ENCODE assay signal across 14 cellular contexts in the genomic region with DNA sequence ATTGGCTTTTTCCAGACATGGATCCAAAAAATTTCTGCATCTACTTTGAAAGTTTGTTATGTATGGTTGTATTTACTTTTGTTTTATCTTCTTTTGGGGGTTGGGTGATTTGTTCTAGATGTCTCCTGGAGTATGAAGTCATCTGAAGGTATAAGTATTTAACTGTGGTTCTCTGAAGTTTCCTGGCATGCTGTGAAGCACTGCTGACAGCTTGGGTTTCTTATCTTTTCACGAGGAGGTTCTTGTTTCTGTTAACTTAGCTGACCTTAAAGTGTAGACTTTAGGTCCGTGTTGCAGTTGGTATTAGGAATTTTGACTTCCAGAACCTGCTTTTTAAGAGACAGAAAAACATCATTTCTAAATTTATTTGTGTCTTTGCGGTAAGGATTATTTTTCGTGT. TPM values are rescaled to one million over a fixed set of nuclear protein-coding genes. Genes with fewer than 3 reads are reported as not detected.
DNase-seq lines count a peak whose midpoint lies in the region; ATAC-seq, FAIRE-seq and TF ChIP-seq lines count a peak whose summit lies in the region.
"Had no signal": no experiment of that assay in that cellular context is flagged by ENCODE, and none has a peak within 500 bp of the region (broad histone marks: within the 10 kb centered on the region; RNA-seq: fewer than 3 reads in every experiment).

No MANE protein-coding gene starts in this region.

- H3K36me3 ChIP-seq in brain microvascular endothelial cell (replicated peaks): peaks cover 38% of the 10 kb centered on the region

- no peaks in the 10 kb centered on the region for H3K27me3 ChIP-seq in brain microvascular endothelial cell (replicated peaks)
- H3K27me3 ChIP-seq: BLaER1 treated with 17β-estradiol and CSF1 and Interleukin-3, amounts not matched to agents 10 nM and 100 nM had no signal

- H3K9me3 Mint-ChIP-seq in Calu3 (ENCODE audit: low read depth, unreplicated experiment): no peaks in the 10 kb centered on the region
- H3K9me3 Mint-ChIP-seq in naive thymus-derived CD8-positive, alpha-beta T cell: no peaks in the 10 kb centered on the region
- H3K9me3 Mint-ChIP-seq: activated naive CD4-positive, alpha-beta T cell treated with anti-CD3 and anti-CD28 coated beads, Interleukin-2, amount 10 ng/mL, durations not matched to agents 7 days and 5 days had no signal

- peaks cover 18% of the 10 kb centered on the region for H3K4me1 Mint-ChIP-seq in Calu3 (ENCODE audit: low read depth, unreplicated experiment)
- peaks cover 11 to 35% (median 25%) of the 10 kb centered on the region in 4 donors for H3K4me1 Mint-ChIP-seq in naive thymus-derived CD8-positive, alpha-beta T cell

- no peak for FAIRE-seq in urothelium cell line (lab: Jason Lieb, UNC)

- intact Hi-C loops in Calu3 (cut with micrococcal nuclease; ENCODE audit: unreplicated experiment): no loop called here

- no peak for DNase-seq in Calu3
- DNase-seq in NCI-H226: peak; percentile 63
- peak; percentile 18 for DNase-seq in brain microvascular endothelial cell
- no peak for DNase-seq in naive thymus-derived CD8-positive, alpha-beta T cell
- no peak for DNase-seq in urothelium cell line (ENCODE audit: low spot score)
- DNase-seq in stimulated activated naive CD4-positive, alpha-beta T cell treated with Interleukin-2 at 50 U/mL for 16 hours (lab: John Stamatoyannopoulos, UW): no peak
- DNase-seq: activated CD4-positive, alpha-beta T cell treated with anti-CD3 and anti-CD28 coated beads, Interleukin-2, amount 50 U/mL, for 48 hours; activated naive CD4-positive, alpha-beta T cell treated with anti-CD3 and anti-CD28 coated beads, Interleukin-2, amount 10 ng/mL, durations not matched to agents 7 days and 5 days; central memory CD4-positive, alpha-beta T cell; NCI-H2029 treated with DMSO at 0.1 percent for 48 hours; T-helper 17 cell had no signal

- peak overlapping the region; percentile 31 for H3K27ac Mint-ChIP-seq in Calu3 (ENCODE audit: unreplicated experiment)
- peak overlapping the region in 8 of 10 donors; percentile 7 to 58 (median 18) for H3K27ac Mint-ChIP-seq in naive thymus-derived CD8-positive, alpha-beta T cell
- H3K27ac Mint-ChIP-seq: activated naive CD4-positive, alpha-beta T cell treated with anti-CD3 and anti-CD28 coated beads, Interleukin-2, amount 10 ng/mL, durations not matched to agents 7 days and 5 days; T-helper 17 cell had no signal

- H3K4me3 Mint-ChIP-seq in Calu3 (ENCODE audit: low read depth, unreplicated experiment): no peak overlapping the region
- H3K4me3 Mint-ChIP-seq in naive thymus-derived CD8-positive, alpha-beta T cell: no peak overlapping the region
- H3K4me3 Mint-ChIP-seq: activated naive CD4-positive, alpha-beta T cell treated with anti-CD3 and anti-CD28 coated beads, Interleukin-2, amount 10 ng/mL, durations not matched to agents 7 days and 5 days; T-helper 17 cell had no signal

- no peaks in the 10 kb centered on the region for H3K27me3 Mint-ChIP-seq in Calu3 (ENCODE audit: unreplicated experiment)
- no peaks in the 10 kb centered on the region for H3K27me3 Mint-ChIP-seq in naive thymus-derived CD8-positive, alpha-beta T cell
- H3K27me3 Mint-ChIP-seq: activated naive CD4-positive, alpha-beta T cell treated with anti-CD3 and anti-CD28 coated beads, Interleukin-2, amount 10 ng/mL, durations not matched to agents 7 days and 5 days; T-helper 17 cell had no signal

- ATAC-seq in naive thymus-derived CD8-positive, alpha-beta T cell: no peak
- no peak for ATAC-seq in HG03025 (IDR thresholded peaks at IDR 0.05; ENCODE audit: low FRiP score, unreplicated experiment)
- ATAC-seq: T-helper 17 cell had no signal

- H3K36me3 Mint-ChIP-seq in Calu3 (ENCODE audit: insufficient read depth, unreplicated experiment): peaks cover 21% of the 10 kb centered on the region
- H3K36me3 Mint-ChIP-seq in naive thymus-derived CD8-positive, alpha-beta T cell: peaks cover 0 to 66% (median 8%) of the 10 kb centered on the region in 3 donors

- no peak overlapping the region for H3K27ac ChIP-seq in brain microvascular endothelial cell
- H3K27ac ChIP-seq: BLaER1 treated with 17β-estradiol and CSF1 and Interleukin-3, amounts not matched to agents 10 nM and 100 nM; RWPE1 had no signal

- CTCF ChIA-PET in Calu3 (lab: Charles Lee): no interaction called here

- POLR2A ChIA-PET in naive thymus-derived CD8-positive, alpha-beta T cell (lab: Charles Lee): no interaction called here

- H3K4me3 ChIP-seq in brain microvascular endothelial cell (ENCODE audit: low read depth, low read length): no peak overlapping the region
- H3K4me3 ChIP-seq: BLaER1 treated with 17β-estradiol and CSF1 and Interleukin-3, amounts not matched to agents 10 nM and 100 nM had no signal

- TF ChIP-seq CTCF in Calu3 (IDR thresholded peaks at IDR 0.05; ENCODE audit: unreplicated experiment): no peak
- no peak for TF ChIP-seq CTCF in brain microvascular endothelial cell (IDR thresholded peaks at IDR 0.05; ENCODE audit: low read depth, low read length, missing control alignments)

- in situ Hi-C loops in brain microvascular endothelial cell (cut with HindIII; ENCODE audit: low pct_ligation_motif_present, low sequenced_read_pairs): no loop called here

- BruUV-seq in Calu3 (replicated peaks; lab: Mats Ljungman, UMichigan): no TSS peak

RNA-seq across cellular contexts. Expression of a gene that starts 15.9 kb away (rescaled TPM):
- total RNA-seq in Calu3 (2022): 110 and 115 TPM in 2 replicates
- total RNA-seq in naive thymus-derived CD8-positive, alpha-beta T cell: 100 to 1,000 TPM; 206 to 214 TPM
- polyA plus RNA-seq in naive thymus-derived CD8-positive, alpha-beta T cell: 10 to 100 TPM; 30.0 to 55.9 (median 40.8) TPM

Comparison
In these comparisons a context has a peak if more than half of its experiments do, and no peak if none do; other contexts are left out.
1. DNase-seq: peak in NCI-H226 (single experiment) and brain microvascular endothelial cell (single experiment); none in Calu3 (single experiment), naive thymus-derived CD8-positive, alpha-beta T cell (0 of 10), urothelium cell line (single experiment) and stimulated activated naive CD4-positive, alpha-beta T cell treated with Interleukin-2 at 50 U/mL for 16 hours (single experiment).